In the genomic region with DNA sequence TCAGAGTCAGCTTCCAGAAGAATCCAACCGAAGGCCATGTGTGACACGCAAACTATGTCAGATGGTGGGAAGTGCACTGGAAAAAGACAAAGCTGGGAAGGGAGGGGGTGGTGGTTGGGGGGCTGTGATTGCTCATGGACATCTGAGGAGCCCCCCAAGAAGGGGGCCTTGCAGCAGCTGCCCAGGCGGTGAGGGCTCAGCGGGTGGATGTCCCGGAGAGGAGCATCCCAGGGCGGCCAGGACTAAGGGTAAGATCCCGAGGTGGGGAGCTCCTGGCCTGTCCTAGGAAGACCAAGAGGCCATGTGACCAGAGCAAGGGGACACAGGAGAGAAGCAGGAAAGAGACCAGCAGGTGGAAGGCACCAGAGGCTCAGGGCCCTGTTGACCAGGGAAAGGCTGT, we compare ENCODE assay signal across 28 cellular contexts.
"Had no signal": no experiment of that assay in that cellular context is flagged by ENCODE, and none has a peak within 500 bp of the region (broad histone marks: within the 10 kb centered on the region; RNA-seq: fewer than 3 reads in every experiment).

No MANE protein-coding gene starts in this region.

- H3K4me1 Mint-ChIP-seq: naive B cell; naive thymus-derived CD8-positive, alpha-beta T cell; nephron progenitor cell; stimulated activated memory B cell treated with anti-CD40 and anti-IgM and Interleukin-4, amounts not matched to agents 10 μg/mL and 1 μg/mL and 100 μg/mL, for 72 hours had no signal

- H3K27ac Mint-ChIP-seq: naive B cell; natural killer cell treated with Interleukin-12 subunit alpha and Interleukin-12 subunit beta and Interleukin-15 and Interleukin-18, amount 100 ng/mL, for 72 hours; progenitor cell of endocrine pancreas; stimulated activated memory B cell treated with anti-CD40 and anti-IgM and Interleukin-4, amounts not matched to agents 10 μg/mL and 1 μg/mL and 100 μg/mL, for 72 hours had no signal

- H3K4me3 Mint-ChIP-seq: naive B cell; naive thymus-derived CD8-positive, alpha-beta T cell; natural killer cell treated with Interleukin-12 subunit alpha and Interleukin-12 subunit beta and Interleukin-15 and Interleukin-18, amount 100 ng/mL, for 72 hours; nephron progenitor cell; neural crest cell; stimulated activated memory B cell treated with anti-CD40 and anti-IgM and Interleukin-4, amounts not matched to agents 10 μg/mL and 1 μg/mL and 100 μg/mL, for 72 hours; stimulated activated naive CD8-positive, alpha-beta T cell treated with anti-CD3 and anti-CD28 coated beads, Interleukin-15, Interleukin-2, amounts not matched to agents 100 ng/mL and 50 ng/mL, for 24 hours had no signal

- DNase-seq: naive B cell; naive thymus-derived CD8-positive, alpha-beta T cell; nephron progenitor cell; occipital lobe; ovary; psoas muscle; right cardiac atrium; right lobe of liver; sigmoid colon; small intestine; stimulated activated CD4-positive, alpha-beta T cell treated with anti-CD3 and anti-CD28 coated beads, Interleukin-15, amount 100 ng/mL, for 24 hours; stimulated activated CD4-positive, alpha-beta T cell treated with anti-CD3 and anti-CD28 coated beads, Interleukin-2, amount 100 ng/mL, for 24 hours; stimulated activated CD4-positive, alpha-beta T cell treated with anti-CD3 and anti-CD28 coated beads, Interleukin-2, amount 100 ng/mL, for 48 hours; stimulated activated CD4-positive, alpha-beta T cell treated with anti-CD3 and anti-CD28 coated beads, Interleukin-4, amount 100 ng/mL, for 24 hours; stimulated activated naive CD4-positive, alpha-beta T cell treated with Interleukin-2 at 50 U/mL for 16 hours; stomach; thyroid gland; trophoblast cell; uterus had no signal

- ATAC-seq: naive thymus-derived CD8-positive, alpha-beta T cell; psoas muscle; right cardiac atrium; stimulated activated memory B cell treated with anti-CD40 and anti-IgM and Interleukin-4, amounts not matched to agents 10 μg/mL and 1 μg/mL and 100 μg/mL, for 72 hours had no signal

- H3K4me3 ChIP-seq: ovary, psoas muscle, right lobe of liver, sigmoid colon, stomach, thoracic aorta, thyroid gland, tibial nerve, upper lobe of left lung, uterus had no signal

- H3K27ac ChIP-seq: ovary, parathyroid adenoma, psoas muscle, right lobe of liver, sigmoid colon, stomach, thoracic aorta, thyroid gland, tibial nerve, upper lobe of left lung, uterus had no signal

- H3K36me3 Mint-ChIP-seq: naive B cell; naive thymus-derived CD8-positive, alpha-beta T cell; natural killer cell treated with Interleukin-12 subunit alpha and Interleukin-12 subunit beta and Interleukin-15 and Interleukin-18, amount 100 ng/mL, for 72 hours; stimulated activated memory B cell treated with anti-CD40 and anti-IgM and Interleukin-4, amounts not matched to agents 10 μg/mL and 1 μg/mL and 100 μg/mL, for 72 hours had no signal

- H3K9me3 Mint-ChIP-seq: naive B cell; naive thymus-derived CD8-positive, alpha-beta T cell; natural killer cell treated with Interleukin-12 subunit alpha and Interleukin-12 subunit beta and Interleukin-15 and Interleukin-18, amount 100 ng/mL, for 72 hours; nephron progenitor cell; neural crest cell; stimulated activated memory B cell treated with anti-CD40 and anti-IgM and Interleukin-4, amounts not matched to agents 10 μg/mL and 1 μg/mL and 100 μg/mL, for 72 hours; stimulated activated naive CD8-positive, alpha-beta T cell treated with anti-CD3 and anti-CD28 coated beads, Interleukin-15, Interleukin-2, amounts not matched to agents 100 ng/mL and 50 ng/mL, for 24 hours had no signal
